30 cellular contexts compared by ENCODE assay signal in genomic region chr5:6510132-6510531, GRCh38.
A peak's percentile ranks its signal among the peaks of the same experiment; 100 is the strongest.
DNase-seq lines count a peak whose midpoint lies in the region; ATAC-seq and TF ChIP-seq lines count a peak whose summit lies in the region.
"Had no signal": no experiment of that assay in that cellular context is flagged by ENCODE, and none has a peak within 500 bp of the region (broad histone marks: within the 10 kb centered on the region; RNA-seq: fewer than 3 reads in every experiment).

No MANE protein-coding gene starts in this region.

- TF ChIP-seq POLR2A in ovary (IDR thresholded peaks at IDR 0.05): no peak

- TF ChIP-seq CTCF in right atrium auricular region (IDR thresholded peaks at IDR 0.05) (no peak), PC-3 (conservative IDR thresholded peaks at IDR 0.05; ENCODE audit: low read depth, low read length) (no peak), coronary artery (IDR thresholded peaks at IDR 0.05) (no peak), psoas muscle (IDR thresholded peaks at IDR 0.05) (no peak), ovary (IDR thresholded peaks at IDR 0.05) (no peak)

- no peaks in the 10 kb centered on the region for H3K79me2 ChIP-seq in PC-3 (ENCODE audit: low read length)

- H3K36me3 ChIP-seq in right atrium auricular region: no peaks in the 10 kb centered on the region
- H3K36me3 ChIP-seq in PC-3 (ENCODE audit: low read depth, low read length): no peaks in the 10 kb centered on the region
- no peaks in the 10 kb centered on the region for H3K36me3 ChIP-seq in psoas muscle (ENCODE audit: insufficient read depth in 1 of 2, low read depth in 1 of 2)
- H3K36me3 ChIP-seq in ovary: no peaks in the 10 kb centered on the region
- H3K36me3 ChIP-seq: brain microvascular endothelial cell, left ventricle myocardium inferior, WERI-Rb-1 had no signal

- H3K9me3 ChIP-seq in right atrium auricular region: no peaks in the 10 kb centered on the region
- no peaks in the 10 kb centered on the region for H3K9me3 ChIP-seq in PC-3 (ENCODE audit: low read length)
- no peaks in the 10 kb centered on the region for H3K9me3 ChIP-seq in psoas muscle
- H3K9me3 ChIP-seq in ovary: no peaks in the 10 kb centered on the region
- H3K9me3 ChIP-seq: left ventricle myocardium inferior had no signal

- intact Hi-C loops in Right ventricle myocardium superior (cut with DNase I): no loop called here
- intact Hi-C loops in PC-3 (cut with micrococcal nuclease): no loop called here
- intact Hi-C loops in psoas muscle (cut with DNase I): no loop called here
- intact Hi-C loops in ovary (cut with DNase I): no loop called here
- intact Hi-C loops in sciatic nerve (cut with DNase I): no loop called here

- POLR2A ChIA-PET in PC-3 (lab: Charles Lee; ENCODE audit: unreplicated experiment): no interaction called here

- H3K9me2 ChIP-seq in PC-3 (replicated peaks; ENCODE audit: low read length): no peaks in the 10 kb centered on the region

- H3K4me3 ChIP-seq in right atrium auricular region: no peak overlapping the region
- H3K4me3 ChIP-seq in PC-3 (ENCODE audit: low read length): no peak overlapping the region
- no peak overlapping the region for H3K4me3 ChIP-seq in coronary artery
- no peak overlapping the region for H3K4me3 ChIP-seq in psoas muscle
- H3K4me3 ChIP-seq in ovary: no peak overlapping the region
- H3K4me3 ChIP-seq: left ventricle myocardium inferior had no signal

- H3K9ac ChIP-seq in PC-3 (ENCODE audit: low read length): no peak overlapping the region

- H4K20me1 ChIP-seq in PC-3 (ENCODE audit: low read length): no peaks in the 10 kb centered on the region

- H3K27me3 ChIP-seq in right atrium auricular region (no peaks in the 10 kb centered on the region), PC-3 (ENCODE audit: low read length) (no peaks in the 10 kb centered on the region), psoas muscle (ENCODE audit: insufficient read depth in 3 of 3, low read length in 2 of 3) (no peaks in the 10 kb centered on the region), ovary (no peaks in the 10 kb centered on the region)
- H3K27me3 ChIP-seq: brain microvascular endothelial cell had no signal

- no peak for TF ChIP-seq EP300 in ovary (IDR thresholded peaks at IDR 0.05)

- DNase-seq in Right ventricle myocardium superior: no peak
- DNase-seq in right atrium auricular region (ENCODE audit: low spot score): no peak
- peak; percentile 80 for DNase-seq in PC-3
- DNase-seq in coronary artery (ENCODE audit: low spot score): peak; percentile 12
- DNase-seq in psoas muscle: no peak
- no peak for DNase-seq in NCI-H774 (lab: John Stamatoyannopoulos, UW)
- no peak for DNase-seq in ovary
- no peak for DNase-seq in sciatic nerve (ENCODE audit: low spot score)
- DNase-seq: activated CD4-positive, alpha-beta T cell treated with anti-CD3 and anti-CD28 coated beads for 48 hours; activated CD8-positive, alpha-beta memory T cell treated with anti-CD3 and anti-CD28 coated beads for 24 hours; activated gamma-delta T cell; activated T-cell treated with anti-CD3 and anti-CD28 coated beads, Interleukin-2, amount 50 U/mL, for 1 hour; AML-193; brain microvascular endothelial cell; CD4-positive, alpha-beta T cell; effector CD8-positive, alpha-beta T cell; erythroblast; hypothalamus; immature natural killer cell; left ventricle myocardium inferior; midbrain; natural killer cell; NCI-H1105 treated with DMSO at 0.1 percent for 48 hours; NCI-H2029; NCI-H526 treated with DMSO at 0.1 percent for 48 hours; occipital lobe; stimulated activated CD4-positive, alpha-beta T cell treated with anti-CD3 and anti-CD28 coated beads, Interleukin-12 subunit alpha, Interleukin-12 subunit beta, amount 100 ng/mL, for 4 hours; stimulated activated CD4-positive, alpha-beta T cell treated with anti-CD3 and anti-CD28 coated beads, Interleukin-4, amount 100 ng/mL, for 1 hour; WERI-Rb-1 had no signal

- H3K4me1 ChIP-seq in right atrium auricular region (no peaks in the 10 kb centered on the region), PC-3 (ENCODE audit: insufficient read depth, low read length) (peaks cover 7% of the 10 kb centered on the region), psoas muscle (peaks cover 8% of the 10 kb centered on the region), ovary (ENCODE audit: insufficient read depth) (peaks cover 2% of the 10 kb centered on the region)

- no peak overlapping the region for H3K27ac ChIP-seq in right atrium auricular region
- no peak overlapping the region for H3K27ac ChIP-seq in PC-3 (ENCODE audit: low read length)
- H3K27ac ChIP-seq in coronary artery: no peak overlapping the region
- peak overlapping the region; percentile 80 for H3K27ac ChIP-seq in psoas muscle
- H3K27ac ChIP-seq in ovary: no peak overlapping the region
- H3K27ac ChIP-seq: brain microvascular endothelial cell, WERI-Rb-1 had no signal

- CTCF ChIA-PET in PC-3 (lab: Charles Lee): no interaction called here

- H3F3A ChIP-seq in PC-3 (ENCODE audit: low read length, unreplicated experiment): no peaks in the 10 kb centered on the region

- ATAC-seq in Right ventricle myocardium superior (ENCODE audit: poor library complexity) (peak; percentile 65), PC-3 (no peak), psoas muscle (peak; percentile 89 to 98 (median 95)), sciatic nerve (no peak)
- ATAC-seq: HCT116, natural killer cell had no signal

- WGBS in psoas muscle, 3 donors: 33 to 38% (median 36%) methylated on average over 2 of the region's 2 CpGs
- WGBS in ovary, 3 donors: 51 to 54% (median 51%) methylated on average over 2 of the region's 2 CpGs

- H2AFZ ChIP-seq in PC-3 (ENCODE audit: low read length): no peak overlapping the region

- BruUV-seq in PC-3 (replicated peaks; lab: Mats Ljungman, UMichigan): no TSS peak

- no peak overlapping the region for H3K4me2 ChIP-seq in PC-3 (ENCODE audit: low read length)

Comparison
In these comparisons a context has a peak if more than half of its experiments do, and no peak if none do; other contexts are left out.
1. ATAC-seq: peak in Right ventricle myocardium superior (single experiment) and psoas muscle (4 of 4); none in PC-3 (single experiment) and sciatic nerve (single experiment).
2. DNase-seq: peak in PC-3 (single experiment) and coronary artery (single experiment); none in Right ventricle myocardium superior (single experiment), right atrium auricular region (single experiment), psoas muscle (0 of 2), NCI-H774 (single experiment), ovary (0 of 5) and sciatic nerve (single experiment).